Comparison of ENCODE assay signal across 8 cellular contexts in the genomic region with DNA sequence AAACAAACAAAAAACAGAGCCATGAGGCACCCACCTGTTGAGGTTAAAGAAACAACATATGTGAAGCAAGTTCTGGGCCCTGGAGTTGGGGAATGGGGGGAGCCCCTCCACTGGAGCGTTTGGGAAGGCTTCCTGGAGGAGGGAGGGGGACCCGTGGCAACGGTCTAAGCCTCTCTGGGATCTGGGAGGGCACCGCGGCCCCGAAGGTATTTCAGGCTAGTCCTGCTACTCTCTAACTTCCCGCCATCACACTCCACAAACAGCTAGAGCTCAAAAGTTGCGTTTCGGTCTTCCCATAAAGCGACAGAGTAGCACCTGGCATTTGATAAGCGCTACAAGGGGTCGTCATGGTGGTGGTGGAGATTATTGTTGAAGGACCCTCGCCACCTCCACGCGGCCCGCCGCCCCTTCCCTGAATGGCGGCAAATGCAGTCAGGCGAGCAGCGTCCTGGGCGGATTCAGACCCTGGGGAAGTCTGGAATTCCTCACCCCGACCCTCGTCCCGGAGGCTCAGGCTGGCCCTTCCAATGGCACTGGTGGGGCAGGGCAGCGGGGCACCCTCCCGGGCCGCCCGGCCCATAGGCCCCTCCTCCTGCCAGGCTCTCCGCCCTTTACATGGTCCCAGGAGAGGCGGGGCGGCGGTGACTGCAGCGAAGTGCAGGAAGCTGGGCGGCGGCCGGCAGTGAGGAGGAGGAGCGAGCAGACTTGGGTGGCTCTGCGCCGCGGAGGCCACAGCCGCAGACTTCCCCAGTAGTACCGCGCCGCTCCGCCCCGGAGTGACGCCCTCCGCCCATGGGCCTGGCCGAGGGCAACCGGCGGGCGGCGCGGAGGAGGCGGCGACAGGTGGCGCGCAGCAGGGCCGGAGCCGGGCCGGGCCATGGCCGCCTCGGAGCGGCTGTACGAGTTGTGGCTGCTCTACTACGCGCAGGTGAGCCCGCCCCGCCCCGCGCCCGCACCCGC. TPM values are rescaled to one million over a fixed set of nuclear protein-coding genes. Genes with fewer than 3 reads are reported as not detected.
DNase-seq lines count a peak whose midpoint lies in the region; ATAC-seq and TF ChIP-seq lines count a peak whose summit lies in the region.

A gene with protein sequence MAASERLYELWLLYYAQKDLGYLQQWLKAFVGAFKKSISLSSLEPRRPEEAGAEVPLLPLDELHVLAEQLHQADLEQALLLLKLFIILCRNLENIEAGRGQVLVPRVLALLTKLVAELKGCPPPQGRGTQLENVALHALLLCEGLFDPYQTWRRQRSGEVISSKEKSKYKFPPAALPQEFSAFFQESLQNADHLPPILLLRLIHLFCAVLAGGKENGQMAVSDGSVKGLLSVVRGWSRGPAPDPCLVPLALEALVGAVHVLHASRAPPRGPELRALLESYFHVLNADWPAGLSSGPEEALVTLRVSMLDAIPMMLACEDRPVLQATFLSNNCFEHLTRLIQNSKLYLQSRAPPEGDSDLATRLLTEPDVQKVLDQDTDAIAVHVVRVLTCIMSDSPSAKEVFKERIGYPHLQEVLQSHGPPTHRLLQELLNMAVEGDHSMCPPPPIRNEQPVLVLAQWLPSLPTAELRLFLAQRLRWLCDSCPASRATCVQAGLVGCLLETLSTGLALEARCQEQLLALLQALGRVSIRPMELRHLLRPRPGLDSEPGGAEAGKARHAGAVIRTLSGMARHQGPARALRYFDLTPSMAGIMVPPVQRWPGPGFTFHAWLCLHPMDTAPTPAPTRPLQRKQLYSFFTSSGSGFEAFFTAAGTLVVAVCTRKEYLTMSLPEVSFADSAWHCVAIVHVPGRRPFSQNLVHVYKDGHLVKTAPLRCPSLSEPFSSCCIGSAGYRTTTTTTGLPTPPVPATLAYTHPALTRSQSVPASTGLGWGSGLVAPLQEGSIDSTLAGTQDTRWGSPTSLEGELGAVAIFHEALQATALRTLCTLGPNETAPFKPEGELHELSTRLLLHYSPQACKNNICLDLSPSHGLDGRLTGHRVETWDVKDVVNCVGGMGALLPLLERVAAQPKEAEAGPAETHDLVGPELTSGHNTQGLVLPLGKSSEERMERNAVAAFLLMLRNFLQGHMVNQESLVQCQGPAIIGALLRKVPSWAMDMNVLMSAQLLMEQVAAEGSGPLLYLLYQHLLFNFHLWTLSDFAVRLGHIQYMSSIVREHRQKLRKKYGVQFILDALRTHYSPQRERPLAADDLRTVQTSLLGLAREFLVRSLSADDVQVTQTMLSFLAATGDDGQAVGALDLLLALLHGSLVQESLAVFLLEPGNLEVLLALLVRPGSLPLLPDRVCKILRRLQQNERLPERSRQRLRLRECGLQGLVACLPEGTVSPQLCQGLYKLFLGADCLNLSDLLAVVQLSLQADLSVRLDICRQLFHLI (N-terminal part only) (plus strand): TSS at position 682 of the 960 bp plus-strand sequence. CDS start 196 bp downstream, at position 878.

- peak; percentile 66 for ATAC-seq in HG02588 (IDR thresholded peaks at IDR 0.05; ENCODE audit: unreplicated experiment)
- ATAC-seq in SK-N-SH treated with all-trans-retinoic acid at 6 μM for 48 hours: peak; percentile 89

- peaks cover 8% of the 10 kb centered on the region for H4K20me1 ChIP-seq in osteoblast (ENCODE audit: insufficient read depth, low read length)

- H3K9me3 ChIP-seq in osteoblast (ENCODE audit: low read depth, low read length): no peaks in the 10 kb centered on the region
- H3K9me3 ChIP-seq in testis: no peaks in the 10 kb centered on the region

- intact Hi-C loops in testis (cut with DNase I; ENCODE audit: low total_unique reads): no loop called here

- WGBS in testis, 2 donors: 1 to 4% methylated on average over 14 to 54 of the region's 73 CpGs

- POLR2A ChIA-PET in GM10248 (lab: Yijun Ruan, JAX): interaction anchor here (0.6 to 1.0 kb wide), 2 partner anchors 28 to 39 kb away, joined by 3 to 4 read pairs; no protein-coding TSS in a partner anchor

- H3K4me3 ChIP-seq in osteoblast (ENCODE audit: insufficient read depth, low read length) (peak within 1 kb of the TSS; percentile 83), testis (peak within 1 kb of the TSS; percentile 66 to 69)

- TF ChIP-seq CTCF in GM10248 (IDR thresholded peaks at IDR 0.05; ENCODE audit: control extremely low read depth, extremely low read depth, low read depth, missing control alignments) (no peak), osteoblast (IDR thresholded peaks at IDR 0.05; ENCODE audit: extremely low read depth, low read depth, low read length) (no peak), testis (IDR thresholded peaks at IDR 0.05) (no peak)

- no peaks in the 10 kb centered on the region for H3K36me3 ChIP-seq in osteoblast (ENCODE audit: insufficient read depth, low read length)
- no peaks in the 10 kb centered on the region for H3K36me3 ChIP-seq in testis (ENCODE audit: low read depth, missing control alignments)

- H3K4me3 Mint-ChIP-seq in activated naive CD4-positive, alpha-beta T cell treated with anti-CD3 and anti-CD28 coated beads, Interleukin-2, amount 50 U/mL, for 24 hours: peak within 1 kb of the TSS; percentile 88

- DNase-seq in GM10248 (ENCODE audit: extremely low spot score): peak; percentile 93
- peak; percentile 78 for DNase-seq in NCI-H1048 (lab: John Stamatoyannopoulos, UW)
- peak; percentile 94 for DNase-seq in glomerular visceral epithelial cell (ENCODE audit: extremely low spot score)
- peak; percentile 99 for DNase-seq in osteoblast (ENCODE audit: insufficient read length, low spot score, missing footprints)
- peak; percentile 95 for DNase-seq in testis

- peaks cover 19% of the 10 kb centered on the region for H3K79me2 ChIP-seq in osteoblast (ENCODE audit: insufficient read depth, low read length)

- peak within 1 kb of the TSS; percentile 92 for H2AFZ ChIP-seq in osteoblast (ENCODE audit: low read length)

- H3K36me3 Mint-ChIP-seq in activated naive CD4-positive, alpha-beta T cell treated with anti-CD3 and anti-CD28 coated beads, Interleukin-2, amount 50 U/mL, for 24 hours: peaks cover 1% of the 10 kb centered on the region

- no peak for TF ChIP-seq POLR2A in testis (IDR thresholded peaks at IDR 0.05)

- H3K27me3 Mint-ChIP-seq in activated naive CD4-positive, alpha-beta T cell treated with anti-CD3 and anti-CD28 coated beads, Interleukin-2, amount 50 U/mL, for 24 hours: no peaks in the 10 kb centered on the region

- no peaks in the 10 kb centered on the region for H3K9me3 Mint-ChIP-seq in activated naive CD4-positive, alpha-beta T cell treated with anti-CD3 and anti-CD28 coated beads, Interleukin-2, amount 50 U/mL, for 24 hours

- H3K27ac ChIP-seq in osteoblast (ENCODE audit: low read depth, low read length) (peak within 1 kb of the TSS; percentile 37), testis (peak within 1 kb of the TSS; percentile 60 to 69)

- peaks cover 8% of the 10 kb centered on the region for H3K4me1 ChIP-seq in osteoblast (ENCODE audit: insufficient read depth, low read length)
- H3K4me1 ChIP-seq in testis: peaks cover 13% of the 10 kb centered on the region

- H3K27me3 ChIP-seq in osteoblast (ENCODE audit: insufficient read depth, low read length): no peaks in the 10 kb centered on the region
- no peaks in the 10 kb centered on the region for H3K27me3 ChIP-seq in testis

- CTCF ChIA-PET in GM10248 (lab: Yijun Ruan, JAX): interaction anchor here (0.9 to 2.4 kb wide), 6 partner anchors 8 to 442 kb away, joined by 3 to 6 read pairs (median 4); no protein-coding TSS in a partner anchor

- peaks cover 64% of the 10 kb centered on the region for H3K4me1 Mint-ChIP-seq in activated naive CD4-positive, alpha-beta T cell treated with anti-CD3 and anti-CD28 coated beads, Interleukin-2, amount 50 U/mL, for 24 hours

- H3K4me2 ChIP-seq in osteoblast (ENCODE audit: insufficient read depth, low read length): peak within 1 kb of the TSS; percentile 92

- H3K27ac Mint-ChIP-seq in activated naive CD4-positive, alpha-beta T cell treated with anti-CD3 and anti-CD28 coated beads, Interleukin-2, amount 50 U/mL, for 24 hours: peak within 1 kb of the TSS; percentile 92

TF ChIP-seq in SK-N-SH treated with all-trans-retinoic acid at 6 μM for 48 hours, 23 proteins besides CTCF, POLR2A, EP300 and RAD21:
- TF ChIP-seq ZFP3 (CRISPR knock-in tag; IDR thresholded peaks at IDR 0.05): 0 out of 2 replicates have a peak, but pooled peaks have one; percentile 22
- TF ChIP-seq RARB (CRISPR knock-in tag; IDR thresholded peaks at IDR 0.05): no peak

RNA-seq across cellular contexts. Expression of the gene that starts here (rescaled TPM):
- total RNA-seq in osteoblast (2.1 and 4.3 TPM in 2 replicates), testis (10 to 100 TPM; 40.2 to 44.8 TPM)
- polyA plus RNA-seq in testis (ENCODE audit: insufficient read depth, low read depth, low replicate concordance): 16.2 TPM

Comparison
In these comparisons a context has a peak if more than half of its experiments do, and no peak if none do; other contexts are left out.
1. Peak in every context shown above with its lines: DNase-seq, ATAC-seq, H3K4me3 ChIP-seq and H3K27ac ChIP-seq.